In genomic region chr3:58526124-58526957, GRCh38 we compare ENCODE assay signal across 8 cellular contexts. TPM values are rescaled to one million over a fixed set of nuclear protein-coding genes. Genes with fewer than 3 reads are reported as not detected.
DNase-seq lines count a peak whose midpoint lies in the region; ATAC-seq and TF ChIP-seq lines count a peak whose summit lies in the region.
"Had no signal": no experiment of that assay in that cellular context is flagged by ENCODE, and none has a peak within 500 bp of the region (broad histone marks: within the 10 kb centered on the region; RNA-seq: fewer than 3 reads in every experiment).

No MANE protein-coding gene starts in this region.

- H3K9me3 ChIP-seq in PC-3 (ENCODE audit: low read length) (no peaks in the 10 kb centered on the region), osteoblast (ENCODE audit: low read depth, low read length) (no peaks in the 10 kb centered on the region)

- H2AFZ ChIP-seq in PC-3 (ENCODE audit: low read length) (no peak overlapping the region), osteoblast (ENCODE audit: low read length) (no peak overlapping the region)

- intact Hi-C loops in PC-3 (cut with micrococcal nuclease): no loop called here

- H3K27me3 ChIP-seq in H7 (ENCODE audit: control insufficient read depth, insufficient read depth, low read length): no peaks in the 10 kb centered on the region
- H3K27me3 ChIP-seq in PC-3 (ENCODE audit: low read length): no peaks in the 10 kb centered on the region
- no peaks in the 10 kb centered on the region for H3K27me3 ChIP-seq in osteoblast (ENCODE audit: insufficient read depth, low read length)

- no peaks in the 10 kb centered on the region for H4K20me1 ChIP-seq in PC-3 (ENCODE audit: low read length)
- H4K20me1 ChIP-seq in osteoblast (ENCODE audit: insufficient read depth, low read length): no peaks in the 10 kb centered on the region

- H3K4me2 ChIP-seq in PC-3 (ENCODE audit: low read length) (peak overlapping the region; percentile 62), osteoblast (ENCODE audit: insufficient read depth, low read length) (no peak overlapping the region)

- POLR2A ChIA-PET in PC-3 (lab: Charles Lee; ENCODE audit: unreplicated experiment): no interaction called here

- H3K27ac ChIP-seq in PC-3 (ENCODE audit: low read length) (peak overlapping the region; percentile 88), epithelial cell of prostate (no peak overlapping the region), osteoblast (ENCODE audit: low read depth, low read length) (no peak overlapping the region)

- peak overlapping the region; percentile 56 for H3K9ac ChIP-seq in PC-3 (ENCODE audit: low read length)

- H3F3A ChIP-seq in PC-3 (ENCODE audit: low read length, unreplicated experiment): no peaks in the 10 kb centered on the region

- H3K4me3 ChIP-seq in H7 (ENCODE audit: insufficient read depth, low read depth, low read length) (no peak overlapping the region), PC-3 (ENCODE audit: low read length) (peak overlapping the region; percentile 8; the same call in 1 of the 2 replicates), osteoblast (ENCODE audit: insufficient read depth, low read length) (no peak overlapping the region)

- H3K36me3 ChIP-seq in H7 (replicated peaks; ENCODE audit: control insufficient read depth, insufficient read depth, low read length) (no peaks in the 10 kb centered on the region), PC-3 (ENCODE audit: low read depth, low read length) (no peaks in the 10 kb centered on the region), osteoblast (ENCODE audit: insufficient read depth, low read length) (peaks cover 22% of the 10 kb centered on the region)

- H3K4me1 ChIP-seq in PC-3 (ENCODE audit: insufficient read depth, low read length) (peaks cover 18% of the 10 kb centered on the region), osteoblast (ENCODE audit: insufficient read depth, low read length) (peaks cover 12% of the 10 kb centered on the region)

- DNase-seq in H7 (peak; percentile 67), PC-3 (peak; percentile 93), epithelial cell of prostate (ENCODE audit: low read depth, low spot score) (peak; percentile 77), osteoblast (ENCODE audit: insufficient read length, low spot score, missing footprints) (peak; percentile 98), COLO668 (lab: John Stamatoyannopoulos, UW; ENCODE audit: unreplicated experiment) (no peak), mesenteric fat pad (ENCODE audit: low spot score) (no peak)
- no peak for DNase-seq in stimulated activated CD4-positive, alpha-beta T cell treated with anti-CD3 and anti-CD28 coated beads, Interleukin-12 subunit alpha, Interleukin-12 subunit beta, amount 100 ng/mL, for 4 hours
- DNase-seq: substantia nigra had no signal

- TF ChIP-seq CTCF in PC-3 (conservative IDR thresholded peaks at IDR 0.05; ENCODE audit: low read depth, low read length): no peak
- no peak for TF ChIP-seq CTCF in osteoblast (IDR thresholded peaks at IDR 0.05; ENCODE audit: extremely low read depth, low read depth, low read length)

- H3K79me2 ChIP-seq in PC-3 (ENCODE audit: low read length): no peaks in the 10 kb centered on the region
- no peaks in the 10 kb centered on the region for H3K79me2 ChIP-seq in osteoblast (ENCODE audit: insufficient read depth, low read length)

- no peaks in the 10 kb centered on the region for H3K9me2 ChIP-seq in PC-3 (replicated peaks; ENCODE audit: low read length)

- CTCF ChIA-PET in PC-3 (lab: Charles Lee): interaction anchor here (1.3 kb wide), 1 partner anchor 63 kb away, joined by 5 read pairs; no protein-coding TSS in a partner anchor

- BruUV-seq in PC-3 (replicated peaks; lab: Mats Ljungman, UMichigan): no TSS peak

- peak; percentile 94 for ATAC-seq in PC-3

RNA-seq across cellular contexts. Expression of gene ACOX2, which starts 10.6 kb away (rescaled TPM):
- total RNA-seq in H7 (2014; rRNA removed; shearing (Covaris generic)): 2.9 and 4.2 TPM in 2 replicates
- total RNA-seq in PC-3 (2014; rRNA removed) (9.8 and 10.8 TPM in 2 replicates), osteoblast (28.6 and 29.8 TPM in 2 replicates), mesenteric fat pad (18.8 TPM)

RNA-seq across cellular contexts. Expression of gene KCTD6, which starts 34.4 kb away (rescaled TPM):
- 22.9 and 24.7 TPM in 2 replicates for total RNA-seq in H7 (2014; rRNA removed; shearing (Covaris generic))
- total RNA-seq in PC-3 (2014; rRNA removed) (13.1 and 13.6 TPM in 2 replicates), osteoblast (8.0 and 10.6 TPM in 2 replicates), mesenteric fat pad (8.0 TPM)

RNA-seq across cellular contexts. Expression of gene FAM107A, which starts 50.9 kb away (rescaled TPM):
- total RNA-seq in H7 (2014; rRNA removed; shearing (Covaris generic)): 0.07 TPM in 1 of 2 replicates, not detected in the other
- 0.07 and 0.29 TPM in 2 replicates for total RNA-seq in PC-3 (2014; rRNA removed)
- total RNA-seq in osteoblast: not detected in 2 replicates
- 39.2 TPM for total RNA-seq in mesenteric fat pad

Comparison
In these comparisons a context has a peak if more than half of its experiments do, and no peak if none do; other contexts are left out.
1. DNase-seq: peak in H7 (single experiment), PC-3 (single experiment), epithelial cell of prostate (single experiment) and osteoblast (single experiment); none in COLO668 (single experiment), stimulated activated CD4-positive, alpha-beta T cell treated with anti-CD3 and anti-CD28 coated beads, Interleukin-12 subunit alpha, Interleukin-12 subunit beta, amount 100 ng/mL, for 4 hours (single experiment) and mesenteric fat pad (single experiment).
2. RNA of gene FAM107A, which starts 50.9 kb away (total RNA-seq): 39.2 TPM in mesenteric fat pad (single experiment); 0.07 to 0.29 TPM in PC-3, 0.07 TPM in H7 and not detected in osteoblast; every median in the first group is over 10 times any median in the second.